9 cellular contexts compared by ENCODE assay signal in genomic region chr13:40983725-40984669, GRCh38. TPM values are rescaled to one million over a fixed set of nuclear protein-coding genes. Genes with fewer than 3 reads are reported as not detected.
DNase-seq lines count a peak whose midpoint lies in the region; ATAC-seq and TF ChIP-seq lines count a peak whose summit lies in the region.
"Had no signal": no experiment of that assay in that cellular context is flagged by ENCODE, and none has a peak within 500 bp of the region (broad histone marks: within the 10 kb centered on the region; RNA-seq: fewer than 3 reads in every experiment).

No MANE protein-coding gene starts in this region.

- H3K4me3 Mint-ChIP-seq in activated CD4-positive, alpha-beta T cell treated with anti-CD3 and anti-CD28 coated beads, Interleukin-2, amount 10 ng/mL, durations not matched to agents 24 days and 14 days = peak overlapping the region; percentile 86
- peak overlapping the region; percentile 91 for H3K4me3 Mint-ChIP-seq in activated T-helper 1 cell treated with anti-CD3 and anti-CD28 coated beads, Interleukin-12 subunit alpha, Interleukin-12 subunit beta, Interleukin-2, Interleukin-4 antibody, amounts not matched to agents 30 ng/mL and 10 ng/mL and 1 ng/mL, durations not matched to agents 14 hours and 24 hours and 36 hours

- TF ChIP-seq CTCF in testis (IDR thresholded peaks at IDR 0.05) (no peak), GM10248 (IDR thresholded peaks at IDR 0.05; ENCODE audit: control extremely low read depth, extremely low read depth, low read depth, missing control alignments) (no peak)

- H3K36me3 Mint-ChIP-seq in activated CD4-positive, alpha-beta T cell treated with anti-CD3 and anti-CD28 coated beads, Interleukin-2, amount 10 ng/mL, durations not matched to agents 24 days and 14 days (ENCODE audit: low read depth) = peaks cover 14% of the 10 kb centered on the region
- H3K36me3 Mint-ChIP-seq in activated T-helper 1 cell treated with anti-CD3 and anti-CD28 coated beads, Interleukin-12 subunit alpha, Interleukin-12 subunit beta, Interleukin-2, Interleukin-4 antibody, amounts not matched to agents 30 ng/mL and 10 ng/mL and 1 ng/mL, durations not matched to agents 14 hours and 24 hours and 36 hours (ENCODE audit: low read depth) = peaks cover 17% of the 10 kb centered on the region

- peak overlapping the region; percentile 93 for H3K27ac Mint-ChIP-seq in activated CD4-positive, alpha-beta T cell treated with anti-CD3 and anti-CD28 coated beads, Interleukin-2, amount 10 ng/mL, durations not matched to agents 24 days and 14 days
- H3K27ac Mint-ChIP-seq in activated T-helper 1 cell treated with anti-CD3 and anti-CD28 coated beads, Interleukin-12 subunit alpha, Interleukin-12 subunit beta, Interleukin-2, Interleukin-4 antibody, amounts not matched to agents 30 ng/mL and 10 ng/mL and 1 ng/mL, durations not matched to agents 14 hours and 24 hours and 36 hours = peak overlapping the region; percentile 90

- CTCF ChIA-PET in GM10248 (lab: Yijun Ruan, JAX) = interaction anchor here (0.8 to 1.7 kb wide), 3 partner anchors 9 to 25 kb away, joined by 3 read pairs; no protein-coding TSS in a partner anchor

- no peaks in the 10 kb centered on the region for H3K27me3 ChIP-seq in layer of hippocampus (ENCODE audit: control insufficient read depth, insufficient read depth, low read length)
- H3K27me3 ChIP-seq in testis = no peaks in the 10 kb centered on the region

- no peaks in the 10 kb centered on the region for H3K9me3 ChIP-seq in testis

- no peaks in the 10 kb centered on the region for H3K36me3 ChIP-seq in testis (ENCODE audit: low read depth, missing control alignments)

- intact Hi-C loops in activated CD4-positive, alpha-beta T cell treated with anti-CD3 and anti-CD28 coated beads, Interleukin-2, amount 10 ng/mL, durations not matched to agents 24 days and 14 days (cut with micrococcal nuclease) = loop anchor here (1.0 to 10.0 kb wide), 3 partner anchors 24 to 481 kb away; partner anchors contain the start of gene FOXO1
- intact Hi-C loops in activated T-helper 1 cell treated with anti-CD3 and anti-CD28 coated beads, Interleukin-12 subunit alpha, Interleukin-12 subunit beta, Interleukin-2, Interleukin-4 antibody, amounts not matched to agents 30 ng/mL and 10 ng/mL and 1 ng/mL, durations not matched to agents 14 hours and 24 hours and 36 hours (cut with micrococcal nuclease) = loop anchor here (1.0 to 5.0 kb wide), 6 partner anchors 11 to 328 kb away; partner anchors contain the start of genes MRPS31 and NAA16
- intact Hi-C loops in testis (cut with DNase I; ENCODE audit: low total_unique reads) = no loop called here

- TF ChIP-seq POLR2A in testis (IDR thresholded peaks at IDR 0.05) = no peak

- H3K27me3 Mint-ChIP-seq in activated CD4-positive, alpha-beta T cell treated with anti-CD3 and anti-CD28 coated beads, Interleukin-2, amount 10 ng/mL, durations not matched to agents 24 days and 14 days = no peaks in the 10 kb centered on the region
- no peaks in the 10 kb centered on the region for H3K27me3 Mint-ChIP-seq in activated T-helper 1 cell treated with anti-CD3 and anti-CD28 coated beads, Interleukin-12 subunit alpha, Interleukin-12 subunit beta, Interleukin-2, Interleukin-4 antibody, amounts not matched to agents 30 ng/mL and 10 ng/mL and 1 ng/mL, durations not matched to agents 14 hours and 24 hours and 36 hours (ENCODE audit: insufficient read depth)

- peak; percentile 73 for DNase-seq in activated CD4-positive, alpha-beta T cell treated with anti-CD3 and anti-CD28 coated beads, Interleukin-2, amount 10 ng/mL, durations not matched to agents 24 days and 14 days
- DNase-seq in activated CD4-positive, alpha-beta T cell treated with anti-CD3 and anti-CD28 coated beads for 48 hours = no peak
- DNase-seq in activated T-helper 1 cell treated with anti-CD3 and anti-CD28 coated beads, Interleukin-12 subunit alpha, Interleukin-12 subunit beta, Interleukin-2, Interleukin-4 antibody, amounts not matched to agents 30 ng/mL and 10 ng/mL and 1 ng/mL, durations not matched to agents 14 hours and 24 hours and 36 hours (ENCODE audit: low spot score) = no peak
- DNase-seq in testis (no peak), GM10248 (ENCODE audit: extremely low spot score) (no peak)
- DNase-seq: stimulated activated CD4-positive, alpha-beta T cell treated with anti-CD3 and anti-CD28 coated beads, Interleukin-2, amount 100 ng/mL, for 48 hours had no signal

- no peak for ATAC-seq in HG03135 (IDR thresholded peaks at IDR 0.05; ENCODE audit: unreplicated experiment)
- ATAC-seq in GM19455 (IDR thresholded peaks at IDR 0.05; ENCODE audit: unreplicated experiment) = no peak

- peaks cover 45% of the 10 kb centered on the region for H3K4me1 ChIP-seq in testis

- H3K9me3 Mint-ChIP-seq in activated CD4-positive, alpha-beta T cell treated with anti-CD3 and anti-CD28 coated beads, Interleukin-2, amount 10 ng/mL, durations not matched to agents 24 days and 14 days = no peaks in the 10 kb centered on the region
- no peaks in the 10 kb centered on the region for H3K9me3 Mint-ChIP-seq in activated T-helper 1 cell treated with anti-CD3 and anti-CD28 coated beads, Interleukin-12 subunit alpha, Interleukin-12 subunit beta, Interleukin-2, Interleukin-4 antibody, amounts not matched to agents 30 ng/mL and 10 ng/mL and 1 ng/mL, durations not matched to agents 14 hours and 24 hours and 36 hours

- H3K4me1 Mint-ChIP-seq in activated CD4-positive, alpha-beta T cell treated with anti-CD3 and anti-CD28 coated beads, Interleukin-2, amount 10 ng/mL, durations not matched to agents 24 days and 14 days = peaks cover 56% of the 10 kb centered on the region
- H3K4me1 Mint-ChIP-seq in activated T-helper 1 cell treated with anti-CD3 and anti-CD28 coated beads, Interleukin-12 subunit alpha, Interleukin-12 subunit beta, Interleukin-2, Interleukin-4 antibody, amounts not matched to agents 30 ng/mL and 10 ng/mL and 1 ng/mL, durations not matched to agents 14 hours and 24 hours and 36 hours (ENCODE audit: low read depth) = peaks cover 79% of the 10 kb centered on the region

- 60 to 70% methylated on average over 4 of the region's 4 CpGs for WGBS in testis, 2 donors

- POLR2A ChIA-PET in GM10248 (lab: Yijun Ruan, JAX) = no interaction called here

- H3K27ac ChIP-seq in layer of hippocampus (ENCODE audit: low read depth, low read length) = peak overlapping the region; percentile 60
- H3K27ac ChIP-seq in testis = peak overlapping the region; percentile 73 to 92

- H3K4me3 ChIP-seq in testis = no peak overlapping the region

RNA-seq across cellular contexts. Expression of gene ELF1, which starts 35.1 kb away (rescaled TPM):
- 65.0 and 65.8 TPM in 2 replicates for total RNA-seq in activated CD4-positive, alpha-beta T cell treated with anti-CD3 and anti-CD28 coated beads, Interleukin-2, amount 10 ng/mL, durations not matched to agents 24 days and 14 days
- 75.3 and 76.8 TPM in 2 replicates for total RNA-seq in activated T-helper 1 cell treated with anti-CD3 and anti-CD28 coated beads, Interleukin-12 subunit alpha, Interleukin-12 subunit beta, Interleukin-2, Interleukin-4 antibody, amounts not matched to agents 30 ng/mL and 10 ng/mL and 1 ng/mL, durations not matched to agents 14 hours and 24 hours and 36 hours
- total RNA-seq in testis = 10 to 100 TPM; 54.8 to 67.5 TPM
- polyA plus RNA-seq in testis (ENCODE audit: insufficient read depth, low read depth, low replicate concordance) = 32.8 TPM
